In the genomic region with DNA sequence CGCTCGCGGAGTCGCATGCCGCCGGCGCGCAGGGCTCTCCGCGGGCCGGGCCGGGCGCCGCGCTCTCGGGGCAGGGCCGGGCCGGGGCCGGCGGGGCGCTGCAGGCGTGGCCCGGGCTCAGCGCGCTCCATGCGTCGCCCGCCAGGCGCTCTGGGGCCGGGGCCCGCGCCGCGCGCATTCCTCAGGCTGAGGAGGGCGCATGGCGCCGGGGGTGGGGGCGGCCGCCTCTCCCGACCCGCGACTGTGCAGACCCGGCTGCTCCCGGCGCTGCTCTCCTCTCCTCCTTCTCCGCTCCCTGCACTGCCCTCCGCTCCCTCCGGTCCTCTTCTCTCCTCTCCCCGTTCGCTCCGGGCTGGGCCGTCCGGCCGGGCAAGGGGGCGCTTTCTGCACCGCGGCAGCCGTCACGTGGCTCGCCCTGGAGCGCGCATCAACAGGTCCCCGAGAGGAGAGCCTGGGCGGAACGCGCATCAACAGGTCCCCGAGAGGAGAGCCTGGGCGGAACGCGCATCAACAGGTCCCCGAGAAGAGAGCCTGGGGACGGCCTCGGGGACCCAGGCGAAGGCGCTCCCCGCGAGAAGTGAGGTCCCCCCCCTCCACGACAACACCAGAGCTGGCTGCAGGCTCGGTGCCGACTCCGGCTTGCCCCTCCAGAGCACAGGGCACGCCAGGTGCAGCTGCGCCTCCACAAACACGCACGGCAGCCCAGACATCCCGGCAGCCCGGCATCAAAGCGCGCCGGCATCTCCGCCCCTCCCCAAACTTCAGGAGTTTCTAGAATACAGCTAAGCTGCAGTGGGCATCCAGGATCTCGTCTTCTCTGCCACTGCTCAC, we compare ENCODE assay signal across 1 cellular context.
TF ChIP-seq lines count a peak whose summit lies in the region.

No MANE protein-coding gene starts in this region.

TF ChIP-seq in HepG2, 621 proteins besides CTCF, POLR2A, EP300 and RAD21 (continued from another document and continues in another):
- no peak for TF ChIP-seq AKNA (CRISPR knock-in tag; IDR thresholded peaks at IDR 0.05; ENCODE audit: borderline replicate concordance)
- peak; percentile 75 for TF ChIP-seq ZBTB14 (CRISPR knock-in tag; IDR thresholded peaks at IDR 0.05)
- no peak; the same call in 1 of the 2 replicates for TF ChIP-seq HDAC1 (CRISPR knock-in tag; IDR thresholded peaks at IDR 0.05)
- no peak for TF ChIP-seq ZNF788 (CRISPR knock-in tag; IDR thresholded peaks at IDR 0.05; ENCODE audit: borderline replicate concordance)
- 0 out of 2 replicates have a peak, but pooled peaks have one; percentile 8 for TF ChIP-seq HOXA3 (CRISPR knock-in tag; IDR thresholded peaks at IDR 0.05)
- TF ChIP-seq ZNF589 (CRISPR knock-in tag; conservative IDR thresholded peaks at IDR 0.05), result no peak
- no peak for TF ChIP-seq HCFC1 (IDR thresholded peaks at IDR 0.05; ENCODE audit: low read depth, low read length)
- TF ChIP-seq ZNF446 (CRISPR knock-in tag; IDR thresholded peaks at IDR 0.05), result no peak
- no peak for TF ChIP-seq ELK4 (CRISPR knock-in tag; IDR thresholded peaks at IDR 0.05; ENCODE audit: borderline replicate concordance)
- TF ChIP-seq, protein P1, sequence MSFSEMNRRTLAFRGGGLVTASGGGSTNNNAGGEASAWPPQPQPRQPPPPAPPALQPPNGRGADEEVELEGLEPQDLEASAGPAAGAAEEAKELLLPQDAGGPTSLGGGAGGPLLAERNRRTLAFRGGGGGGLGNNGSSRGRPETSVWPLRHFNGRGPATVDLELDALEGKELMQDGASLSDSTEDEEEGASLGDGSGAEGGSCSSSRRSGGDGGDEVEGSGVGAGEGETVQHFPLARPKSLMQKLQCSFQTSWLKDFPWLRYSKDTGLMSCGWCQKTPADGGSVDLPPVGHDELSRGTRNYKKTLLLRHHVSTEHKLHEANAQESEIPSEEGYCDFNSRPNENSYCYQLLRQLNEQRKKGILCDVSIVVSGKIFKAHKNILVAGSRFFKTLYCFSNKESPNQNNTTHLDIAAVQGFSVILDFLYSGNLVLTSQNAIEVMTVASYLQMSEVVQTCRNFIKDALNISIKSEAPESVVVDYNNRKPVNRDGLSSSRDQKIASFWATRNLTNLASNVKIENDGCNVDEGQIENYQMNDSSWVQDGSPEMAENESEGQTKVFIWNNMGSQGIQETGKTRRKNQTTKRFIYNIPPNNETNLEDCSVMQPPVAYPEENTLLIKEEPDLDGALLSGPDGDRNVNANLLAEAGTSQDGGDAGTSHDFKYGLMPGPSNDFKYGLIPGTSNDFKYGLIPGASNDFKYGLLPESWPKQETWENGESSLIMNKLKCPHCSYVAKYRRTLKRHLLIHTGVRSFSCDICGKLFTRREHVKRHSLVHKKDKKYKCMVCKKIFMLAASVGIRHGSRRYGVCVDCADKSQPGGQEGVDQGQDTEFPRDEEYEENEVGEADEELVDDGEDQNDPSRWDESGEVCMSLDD (CRISPR knock-in tag; IDR thresholded peaks at IDR 0.05; ENCODE audit: borderline replicate concordance), result no peak
- no peak for TF ChIP-seq NFIC (IDR thresholded peaks at IDR 0.05; ENCODE audit: low read length)
- TF ChIP-seq, protein P2, sequence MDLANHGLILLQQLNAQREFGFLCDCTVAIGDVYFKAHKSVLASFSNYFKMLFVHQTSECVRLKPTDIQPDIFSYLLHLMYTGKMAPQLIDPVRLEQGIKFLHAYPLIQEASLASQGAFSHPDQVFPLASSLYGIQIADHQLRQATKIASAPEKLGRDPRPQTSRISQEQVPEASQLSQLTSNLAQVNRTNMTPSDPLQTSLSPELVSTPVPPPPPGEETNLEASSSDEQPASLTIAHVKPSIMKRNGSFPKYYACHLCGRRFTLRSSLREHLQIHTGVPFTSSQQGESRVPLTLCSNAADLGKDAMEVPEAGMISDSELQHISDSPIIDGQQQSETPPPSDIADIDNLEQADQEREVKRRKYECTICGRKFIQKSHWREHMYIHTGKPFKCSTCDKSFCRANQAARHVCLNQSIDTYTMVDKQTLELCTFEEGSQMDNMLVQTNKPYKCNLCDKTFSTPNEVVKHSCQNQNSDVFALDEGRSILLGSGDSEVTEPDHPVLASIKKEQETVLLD (CRISPR knock-in tag; IDR thresholded peaks at IDR 0.05; ENCODE audit: low read depth), result no peak
- no peak for TF ChIP-seq RFX3 (CRISPR knock-in tag; IDR thresholded peaks at IDR 0.05)
- no peak for TF ChIP-seq HMGA1 (CRISPR knock-in tag; conservative IDR thresholded peaks at IDR 0.05)
- TF ChIP-seq ARNT2 (CRISPR knock-in tag; IDR thresholded peaks at IDR 0.05; ENCODE audit: low read depth), result 0 out of 2 replicates have a peak, but pooled peaks have one; percentile 29
- TF ChIP-seq KDM5A (IDR thresholded peaks at IDR 0.05; ENCODE audit: borderline replicate concordance, low read length), result no peak
- no peak for TF ChIP-seq SNAPC4 (CRISPR knock-in tag; IDR thresholded peaks at IDR 0.05)
- TF ChIP-seq IRX3 (CRISPR knock-in tag; IDR thresholded peaks at IDR 0.05; ENCODE audit: borderline replicate concordance, low read depth), result no peak
- TF ChIP-seq BCL3 (CRISPR knock-in tag; IDR thresholded peaks at IDR 0.05), result no peak
- TF ChIP-seq ZMAT3 (CRISPR knock-in tag; conservative IDR thresholded peaks at IDR 0.05), result no peak; the same call in 1 of the 2 replicates
- no peak for TF ChIP-seq PHF5A (CRISPR knock-in tag; IDR thresholded peaks at IDR 0.05; ENCODE audit: low read depth, unreplicated experiment)
- TF ChIP-seq, protein P3, sequence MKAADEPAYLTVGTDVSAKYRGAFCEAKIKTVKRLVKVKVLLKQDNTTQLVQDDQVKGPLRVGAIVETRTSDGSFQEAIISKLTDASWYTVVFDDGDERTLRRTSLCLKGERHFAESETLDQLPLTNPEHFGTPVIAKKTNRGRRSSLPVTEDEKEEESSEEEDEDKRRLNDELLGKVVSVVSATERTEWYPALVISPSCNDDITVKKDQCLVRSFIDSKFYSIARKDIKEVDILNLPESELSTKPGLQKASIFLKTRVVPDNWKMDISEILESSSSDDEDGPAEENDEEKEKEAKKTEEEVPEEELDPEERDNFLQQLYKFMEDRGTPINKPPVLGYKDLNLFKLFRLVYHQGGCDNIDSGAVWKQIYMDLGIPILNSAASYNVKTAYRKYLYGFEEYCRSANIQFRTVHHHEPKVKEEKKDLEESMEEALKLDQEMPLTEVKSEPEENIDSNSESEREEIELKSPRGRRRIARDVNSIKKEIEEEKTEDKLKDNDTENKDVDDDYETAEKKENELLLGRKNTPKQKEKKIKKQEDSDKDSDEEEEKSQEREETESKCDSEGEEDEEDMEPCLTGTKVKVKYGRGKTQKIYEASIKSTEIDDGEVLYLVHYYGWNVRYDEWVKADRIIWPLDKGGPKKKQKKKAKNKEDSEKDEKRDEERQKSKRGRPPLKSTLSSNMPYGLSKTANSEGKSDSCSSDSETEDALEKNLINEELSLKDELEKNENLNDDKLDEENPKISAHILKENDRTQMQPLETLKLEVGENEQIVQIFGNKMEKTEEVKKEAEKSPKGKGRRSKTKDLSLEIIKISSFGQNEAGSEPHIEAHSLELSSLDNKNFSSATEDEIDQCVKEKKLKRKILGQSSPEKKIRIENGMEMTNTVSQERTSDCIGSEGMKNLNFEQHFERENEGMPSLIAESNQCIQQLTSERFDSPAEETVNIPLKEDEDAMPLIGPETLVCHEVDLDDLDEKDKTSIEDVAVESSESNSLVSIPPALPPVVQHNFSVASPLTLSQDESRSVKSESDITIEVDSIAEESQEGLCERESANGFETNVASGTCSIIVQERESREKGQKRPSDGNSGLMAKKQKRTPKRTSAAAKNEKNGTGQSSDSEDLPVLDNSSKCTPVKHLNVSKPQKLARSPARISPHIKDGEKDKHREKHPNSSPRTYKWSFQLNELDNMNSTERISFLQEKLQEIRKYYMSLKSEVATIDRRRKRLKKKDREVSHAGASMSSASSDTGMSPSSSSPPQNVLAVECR (CRISPR knock-in tag; IDR thresholded peaks at IDR 0.05; ENCODE audit: borderline replicate concordance), result peak; percentile 42; the same call in 1 of the 2 replicates
- peak; percentile 63 for TF ChIP-seq POLR2G (IDR thresholded peaks at IDR 0.05; ENCODE audit: low read depth, low read length)
- no peak for TF ChIP-seq ZNF354B (CRISPR knock-in tag; IDR thresholded peaks at IDR 0.05)
- TF ChIP-seq ERF (CRISPR knock-in tag; IDR thresholded peaks at IDR 0.05), result peak; percentile 43; the same call in 1 of the 2 replicates
- no peak for TF ChIP-seq NPAS2 (CRISPR knock-in tag; IDR thresholded peaks at IDR 0.05; ENCODE audit: borderline replicate concordance)
